In the genomic region with DNA sequence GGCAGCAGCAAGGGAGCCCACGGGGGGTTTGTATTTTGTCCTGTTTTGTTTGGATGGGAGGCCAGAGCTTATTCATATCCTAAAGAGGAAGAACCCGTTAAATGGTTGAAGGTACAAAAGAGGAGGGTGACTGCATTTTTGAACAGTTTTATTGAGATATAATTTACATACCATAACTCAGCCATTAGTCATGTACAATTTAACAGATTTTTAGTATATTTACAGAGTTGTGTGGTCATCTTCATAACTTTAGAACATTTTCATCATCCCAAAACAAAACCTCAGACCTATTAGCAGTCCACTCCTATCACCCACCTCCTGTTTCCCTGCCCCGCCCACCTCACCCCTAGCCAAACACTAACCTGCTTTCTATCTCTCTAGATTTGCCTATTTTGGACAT, we compare ENCODE assay signal across 18 cellular contexts.
"Had no signal": no experiment of that assay in that cellular context is flagged by ENCODE, and none has a peak within 500 bp of the region (broad histone marks: within the 10 kb centered on the region; RNA-seq: fewer than 3 reads in every experiment).

No MANE protein-coding gene starts in this region.

- DNase-seq: activated CD4-positive, alpha-beta T cell treated with anti-CD3 and anti-CD28 coated beads, Interleukin-2, amount 50 U/mL, for 4 hours; activated CD8-positive, alpha-beta memory T cell treated with anti-CD3 and anti-CD28 coated beads, Interleukin-2, amount 10 ng/mL, durations not matched to agents 7 days and 5 days; activated naive CD4-positive, alpha-beta T cell treated with anti-CD3 and anti-CD28 coated beads, Interleukin-2, amount 10 ng/mL, durations not matched to agents 7 days and 5 days; amygdala; brain microvascular endothelial cell; cerebellar nuclear complex; dermis blood vessel endothelial cell; heart right ventricle; left lung; mucosa of descending colon; naive thymus-derived CD8-positive, alpha-beta T cell; stimulated activated CD4-positive, alpha-beta T cell treated with anti-CD3 and anti-CD28 coated beads, Interleukin-12 subunit alpha, Interleukin-12 subunit beta, amount 100 ng/mL, for 4 hours; stimulated activated naive CD8-positive, alpha-beta T cell treated with anti-CD3 and anti-CD28 coated beads, Interleukin-15, Interleukin-2, amounts not matched to agents 100 U/mL and 50 U/mL, for 24 hours; SW 1271; upper lobe of right lung had no signal

- H3K4me3 ChIP-seq: heart right ventricle, left lung, mucosa of descending colon, upper lobe of right lung had no signal

- H3K27ac Mint-ChIP-seq: activated CD8-positive, alpha-beta memory T cell treated with anti-CD3 and anti-CD28 coated beads, Interleukin-2, amount 10 ng/mL, durations not matched to agents 7 days and 5 days; activated naive CD4-positive, alpha-beta T cell treated with anti-CD3 and anti-CD28 coated beads, Interleukin-2, amount 10 ng/mL, durations not matched to agents 7 days and 5 days; T-helper 2 cell treated with Interferon-gamma antibody and Interleukin-4, amounts not matched to agents 5 μg/mL and 100 μg/mL, for 36 hours had no signal

- H3K27me3 ChIP-seq: brain microvascular endothelial cell, heart right ventricle, left lung, upper lobe of right lung had no signal

- ATAC-seq: activated CD8-positive, alpha-beta memory T cell treated with anti-CD3 and anti-CD28 coated beads, Interleukin-2, amount 10 ng/mL, durations not matched to agents 7 days and 5 days; esophagus mucosa; heart right ventricle; left lung; mucosa of descending colon; naive thymus-derived CD8-positive, alpha-beta T cell; sciatic nerve; upper lobe of right lung had no signal

- H3K27ac ChIP-seq: brain microvascular endothelial cell, heart right ventricle, left lung, upper lobe of right lung had no signal

- H3K4me3 Mint-ChIP-seq: activated CD8-positive, alpha-beta memory T cell treated with anti-CD3 and anti-CD28 coated beads, Interleukin-2, amount 10 ng/mL, durations not matched to agents 7 days and 5 days; activated naive CD4-positive, alpha-beta T cell treated with anti-CD3 and anti-CD28 coated beads, Interleukin-2, amount 10 ng/mL, durations not matched to agents 7 days and 5 days; T-helper 2 cell treated with Interferon-gamma antibody and Interleukin-4, amounts not matched to agents 5 μg/mL and 100 μg/mL, for 36 hours had no signal

- H3K27me3 Mint-ChIP-seq: activated CD8-positive, alpha-beta memory T cell treated with anti-CD3 and anti-CD28 coated beads, Interleukin-2, amount 10 ng/mL, durations not matched to agents 7 days and 5 days; activated naive CD4-positive, alpha-beta T cell treated with anti-CD3 and anti-CD28 coated beads, Interleukin-2, amount 10 ng/mL, durations not matched to agents 7 days and 5 days; naive thymus-derived CD8-positive, alpha-beta T cell had no signal

- H3K9me3 ChIP-seq: left lung, mucosa of descending colon, upper lobe of right lung had no signal

- H3K4me1 ChIP-seq: upper lobe of right lung had no signal
